ENCODE assay signal across 35 cellular contexts in the genomic region with DNA sequence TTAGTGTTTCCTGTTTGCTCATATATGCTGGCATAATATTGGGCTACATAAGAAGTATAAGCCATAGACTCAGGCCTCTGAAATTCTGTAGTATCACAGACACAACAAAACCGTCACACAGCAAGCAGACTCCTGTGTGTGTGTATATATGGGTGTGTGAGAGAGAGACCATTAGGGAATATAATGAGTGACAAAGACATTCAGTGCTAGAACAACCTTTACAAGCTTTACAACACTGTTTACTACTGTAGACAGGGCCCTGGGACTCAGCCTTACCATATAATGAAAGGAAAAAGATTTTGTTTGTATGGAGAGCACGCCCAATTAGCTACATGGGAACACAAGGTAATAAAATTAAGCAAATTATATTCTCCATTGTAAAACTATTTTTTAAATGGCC.
"Had no signal": no experiment of that assay in that cellular context is flagged by ENCODE, and none has a peak within 500 bp of the region (broad histone marks: within the 10 kb centered on the region; RNA-seq: fewer than 3 reads in every experiment).

No MANE protein-coding gene starts in this region.

- H3K36me3 ChIP-seq: MG63 had no signal

- H3K4me2 ChIP-seq: KMS-11 had no signal

- H3K27ac ChIP-seq: KMS-11 had no signal

- H3K4me3 ChIP-seq: MG63 had no signal

- H3K27me3 ChIP-seq: MG63 had no signal

- H3K9me3 ChIP-seq: MG63 had no signal

- DNase-seq: Karpas-422, Kasumi-1, KG1, MG63, MM.1S, MV-4-11, NCI-H1048, NCI-H1092, NCI-H1092 treated with DMSO at 0.1 percent for 48 hours, NCI-H1105, NCI-H1105 treated with DMSO at 0.1 percent for 48 hours, NCI-H1417, NCI-H1417 treated with DMSO at 0.1 percent for 48 hours, NCI-H1436, NCI-H1436 treated with DMSO at 0.1 percent for 48 hours, NCI-H146, NCI-H1694, NCI-H1694 treated with DMSO at 0.1 percent for 48 hours, NCI-H187, NCI-H187 treated with DMSO at 0.1 percent for 48 hours, NCI-H1930, NCI-H2029, NCI-H2029 treated with DMSO at 0.1 percent for 48 hours, NCI-H2081, NCI-H2081 treated with DMSO at 0.1 percent for 48 hours, NCI-H2107, NCI-H2171, NCI-H2171 treated with DMSO at 0.1 percent for 48 hours, NCI-H2227 treated with DMSO at 0.1 percent for 48 hours, NCI-H226, NCI-H345, NCI-H446, NCI-H446 treated with DMSO at 0.1 percent for 48 hours, NCI-H510A had no signal
